ENCODE assay signal across 31 cellular contexts in the genomic region with DNA sequence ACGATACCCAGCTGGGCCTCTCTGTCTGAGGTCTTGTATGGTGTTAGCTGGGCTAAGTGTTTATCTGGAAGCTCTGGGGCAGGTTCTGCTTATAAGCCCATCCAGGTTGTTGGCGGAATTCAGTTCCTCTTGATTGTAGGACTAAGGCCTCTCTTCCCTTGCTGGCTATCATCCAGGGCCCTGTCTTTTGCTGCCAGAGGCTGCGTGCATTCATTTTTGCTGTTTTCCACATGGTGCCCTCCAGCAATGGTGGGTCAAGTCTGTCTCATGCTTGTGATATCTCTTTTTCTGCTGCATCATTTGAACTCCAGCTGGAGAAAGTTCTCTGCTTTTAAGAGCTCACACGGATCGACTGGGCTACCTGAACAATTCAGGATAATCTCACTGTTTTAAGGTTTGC.
"Had no signal": no experiment of that assay in that cellular context is flagged by ENCODE, and none has a peak within 500 bp of the region (broad histone marks: within the 10 kb centered on the region; RNA-seq: fewer than 3 reads in every experiment).

No MANE protein-coding gene starts in this region.

- H3K27ac ChIP-seq: adrenal gland, brain microvascular endothelial cell, gastroesophageal sphincter, pancreas, prostate gland, uterus, VCaP had no signal

- H3K36me3 Mint-ChIP-seq: activated naive CD8-positive, alpha-beta T cell; mesothelial cell of epicardium; stimulated activated memory B cell treated with anti-CD40 and anti-IgM and Interleukin-4, amounts not matched to agents 10 μg/mL and 1 μg/mL and 100 μg/mL, for 72 hours; type B pancreatic cell had no signal

- H3K4me3 ChIP-seq: adrenal gland, gastroesophageal sphincter, pancreas, prostate gland, uterus had no signal

- H3K4me1 ChIP-seq: adrenal gland, gastroesophageal sphincter, pancreas, prostate gland, uterus had no signal

- DNase-seq: activated CD4-positive, alpha-beta T cell treated with anti-CD3 and anti-CD28 coated beads for 4 hours; activated CD4-positive, alpha-beta T cell treated with anti-CD3 and anti-CD28 coated beads, Interleukin-2, amount 50 U/mL, for 4 hours; activated naive CD4-positive, alpha-beta T cell; activated T-cell treated with anti-CD3 and anti-CD28 coated beads for 4 hours; activated T-cell treated with anti-CD3 and anti-CD28 coated beads, Interleukin-2, amount 50 U/mL, for 72 hours; adrenal gland; aorta; brain microvascular endothelial cell; caudate nucleus; effector memory CD4-positive, alpha-beta T cell; hippocampal formation; immature natural killer cell; kidney; left colon; naive B cell; pancreas; retina; small intestine; stimulated activated CD4-positive, alpha-beta T cell treated with anti-CD3 and anti-CD28 coated beads, Interleukin-4, amount 100 ng/mL, for 4 hours; stimulated activated CD8-positive, alpha-beta memory T cell treated with anti-CD3 and anti-CD28 coated beads, Interleukin-4, amount 100 ng/mL, for 48 hours; stimulated activated naive CD8-positive, alpha-beta T cell treated with anti-CD3 and anti-CD28 coated beads, Interleukin-15, amount 100 ng/mL, for 72 hours; substantia nigra; uterus had no signal

- H3K4me3 Mint-ChIP-seq: activated naive CD8-positive, alpha-beta T cell; activated T-cell treated with anti-CD3 and anti-CD28 coated beads, Interleukin-2, amount 50 U/mL, for 72 hours; immature natural killer cell; mesothelial cell of epicardium; naive B cell; stimulated activated memory B cell treated with anti-CD40 and anti-IgM and Interleukin-4, amounts not matched to agents 10 μg/mL and 1 μg/mL and 100 μg/mL, for 72 hours; stimulated activated naive CD8-positive, alpha-beta T cell treated with anti-CD3 and anti-CD28 coated beads, Interleukin-15, amount 100 ng/mL, for 72 hours; type B pancreatic cell had no signal

- H3K9me3 ChIP-seq: adrenal gland, pancreas, prostate gland, uterus had no signal

- H3K27me3 ChIP-seq: adrenal gland, brain microvascular endothelial cell, pancreas, uterus had no signal

- H3K36me3 ChIP-seq: adrenal gland, brain microvascular endothelial cell, gastroesophageal sphincter, pancreas, prostate gland, uterus had no signal

- ATAC-seq: activated T-cell treated with anti-CD3 and anti-CD28 coated beads, Interleukin-2, amount 50 U/mL, for 72 hours; gastroesophageal sphincter; left colon; pancreas; sciatic nerve; stimulated activated memory B cell treated with anti-CD40 and anti-IgM and Interleukin-4, amounts not matched to agents 10 μg/mL and 1 μg/mL and 100 μg/mL, for 72 hours; stimulated activated naive CD8-positive, alpha-beta T cell treated with anti-CD3 and anti-CD28 coated beads, Interleukin-15, amount 100 ng/mL, for 72 hours had no signal

- H3K27ac Mint-ChIP-seq: activated naive CD8-positive, alpha-beta T cell; activated T-cell treated with anti-CD3 and anti-CD28 coated beads, Interleukin-2, amount 50 U/mL, for 72 hours; immature natural killer cell; mesothelial cell of epicardium; naive B cell; stimulated activated memory B cell treated with anti-CD40 and anti-IgM and Interleukin-4, amounts not matched to agents 10 μg/mL and 1 μg/mL and 100 μg/mL, for 72 hours; stimulated activated naive CD8-positive, alpha-beta T cell treated with anti-CD3 and anti-CD28 coated beads, Interleukin-15, amount 100 ng/mL, for 72 hours; type B pancreatic cell had no signal

- H3K4me1 Mint-ChIP-seq: mesothelial cell of epicardium; stimulated activated memory B cell treated with anti-CD40 and anti-IgM and Interleukin-4, amounts not matched to agents 10 μg/mL and 1 μg/mL and 100 μg/mL, for 72 hours; stimulated activated naive CD8-positive, alpha-beta T cell treated with anti-CD3 and anti-CD28 coated beads, Interleukin-15, amount 100 ng/mL, for 72 hours had no signal
